Comparison of ENCODE assay signal across 8 cellular contexts in genomic region chr5:134370871-134371833, GRCh38. TPM values are rescaled to one million over a fixed set of nuclear protein-coding genes. Genes with fewer than 3 reads are reported as not detected.
DNase-seq lines count a peak whose midpoint lies in the region; ATAC-seq and TF ChIP-seq lines count a peak whose summit lies in the region.

TSS of gene UBE2B (plus strand) at chr5:134371569. CDS start at chr5:134371596, 27 bp downstream.

- H3K79me2 ChIP-seq in fibroblast of lung (ENCODE audit: control insufficient read depth, insufficient read depth, low read length) = peaks cover 48% of the 10 kb centered on the region

- H3K27ac Mint-ChIP-seq in activated T-helper 2 cell treated with anti-CD3 and anti-CD28 coated beads, Interferon-gamma antibody, Interleukin-2, Interleukin-4, amounts not matched to agents 10 μg/mL and 5 μg/mL and 100 μg/mL, durations not matched to agents 14 hours and 24 hours and 36 hours = peak within 1 kb of the TSS; percentile 96
- H3K27ac Mint-ChIP-seq in naive thymus-derived CD4-positive, alpha-beta T cell = peak within 1 kb of the TSS; percentile 97 to 100 (median 100)
- H3K27ac Mint-ChIP-seq in stimulated activated naive B cell treated with anti-CD40 and anti-IgM and Interleukin-4, amounts not matched to agents 10 μg/mL and 1 μg/mL and 100 μg/mL, for 72 hours = peak within 1 kb of the TSS; percentile 99

- TF ChIP-seq CTCF in RWPE2 (IDR thresholded peaks at IDR 0.05; ENCODE audit: poor library complexity, severe bottlenecking) (no peak), fibroblast of lung (conservative IDR thresholded peaks at IDR 0.05 in 1 of 2, IDR thresholded peaks at IDR 0.05 in 1 of 2; ENCODE audit: low read depth in 1 of 2, low read length in 2 of 2) (no peak)

- H3K27me3 ChIP-seq in RWPE2 (ENCODE audit: insufficient read depth, poor library complexity, severe bottlenecking) = no peaks in the 10 kb centered on the region
- no peaks in the 10 kb centered on the region for H3K27me3 ChIP-seq in fibroblast of lung (ENCODE audit: control insufficient read depth, insufficient read depth, low read length)
- H3K27me3 ChIP-seq in naive thymus-derived CD4-positive, alpha-beta T cell (ENCODE audit: control insufficient read depth in 2 of 2, insufficient read depth in 2 of 2, low read length in 2 of 2) = no peaks in the 10 kb centered on the region

- H3K4me1 ChIP-seq in RWPE2 (ENCODE audit: insufficient read depth, poor library complexity, severe bottlenecking) (peaks cover 21% of the 10 kb centered on the region), fibroblast of lung (ENCODE audit: control insufficient read depth, extremely low read depth, insufficient read depth, low read length) (no peaks in the 10 kb centered on the region)
- peaks cover 25 to 38% of the 10 kb centered on the region in 2 donors for H3K4me1 ChIP-seq in naive thymus-derived CD4-positive, alpha-beta T cell (ENCODE audit: control insufficient read depth in 2 of 2, insufficient read depth in 2 of 2, low read length in 2 of 2)

- DNase-seq in EH (ENCODE audit: low read depth) (peak; percentile 100), H4 (ENCODE audit: low spot score) (peak; percentile 100), LoVo (ENCODE audit: low spot score) (peak; percentile 99), RWPE2 (ENCODE audit: low spot score) (peak; percentile 100), fibroblast of lung (ENCODE audit: low read depth in 2 of 2) (peak; percentile 100)
- DNase-seq in activated T-helper 2 cell treated with anti-CD3 and anti-CD28 coated beads, Interferon-gamma antibody, Interleukin-2, Interleukin-4, amounts not matched to agents 10 μg/mL and 5 μg/mL and 100 μg/mL, durations not matched to agents 14 hours and 24 hours and 36 hours (ENCODE audit: low spot score) = peak; percentile 94
- peak; percentile 96 to 99 (median 98) for DNase-seq in naive thymus-derived CD4-positive, alpha-beta T cell
- DNase-seq in stimulated activated naive B cell treated with anti-CD40 and anti-IgM and Interleukin-4, amounts not matched to agents 10 μg/mL and 1 μg/mL and 100 μg/mL, for 72 hours = peak; percentile 94

- H3K36me3 ChIP-seq in RWPE2 (ENCODE audit: low read depth) = peaks cover 37% of the 10 kb centered on the region
- H3K36me3 ChIP-seq in fibroblast of lung (ENCODE audit: control insufficient read depth, insufficient read depth, low read length) = peaks cover 3% of the 10 kb centered on the region
- H3K36me3 ChIP-seq in naive thymus-derived CD4-positive, alpha-beta T cell (ENCODE audit: control insufficient read depth in 2 of 3, insufficient read depth in 3 of 3, low read length in 3 of 3) = peaks cover 0 to 8% (median 0%) of the 10 kb centered on the region in 3 experiments

- CTCF ChIA-PET in naive thymus-derived CD4-positive, alpha-beta T cell (lab: Charles Lee) = interaction anchor here (0.8 to 1.9 kb wide), 6 partner anchors 40 to 207 kb away, joined by 3 to 6 read pairs (median 4); partner anchors contain the start of genes CDKN2AIPNL and JADE2

- ATAC-seq in RWPE2 (ENCODE audit: low read depth) = peak; percentile 70
- ATAC-seq in naive thymus-derived CD4-positive, alpha-beta T cell = peak; percentile 86
- peak; percentile 79 to 80 for ATAC-seq in stimulated activated naive B cell treated with anti-CD40 and anti-IgM and Interleukin-4, amounts not matched to agents 10 μg/mL and 1 μg/mL and 100 μg/mL, for 72 hours (replicated peaks)

- peaks cover 8% of the 10 kb centered on the region for H3K9me3 Mint-ChIP-seq in activated T-helper 2 cell treated with anti-CD3 and anti-CD28 coated beads, Interferon-gamma antibody, Interleukin-2, Interleukin-4, amounts not matched to agents 10 μg/mL and 5 μg/mL and 100 μg/mL, durations not matched to agents 14 hours and 24 hours and 36 hours
- peaks cover 0 to 18% (median 0%) of the 10 kb centered on the region in 11 donors for H3K9me3 Mint-ChIP-seq in naive thymus-derived CD4-positive, alpha-beta T cell
- no peaks in the 10 kb centered on the region for H3K9me3 Mint-ChIP-seq in stimulated activated naive B cell treated with anti-CD40 and anti-IgM and Interleukin-4, amounts not matched to agents 10 μg/mL and 1 μg/mL and 100 μg/mL, for 72 hours

- peaks cover 41% of the 10 kb centered on the region for H3K36me3 Mint-ChIP-seq in activated T-helper 2 cell treated with anti-CD3 and anti-CD28 coated beads, Interferon-gamma antibody, Interleukin-2, Interleukin-4, amounts not matched to agents 10 μg/mL and 5 μg/mL and 100 μg/mL, durations not matched to agents 14 hours and 24 hours and 36 hours (ENCODE audit: low read depth)
- peaks cover 4 to 28% (median 15%) of the 10 kb centered on the region in 5 donors for H3K36me3 Mint-ChIP-seq in naive thymus-derived CD4-positive, alpha-beta T cell
- peaks cover 22 to 23% of the 10 kb centered on the region in 2 donors for H3K36me3 Mint-ChIP-seq in stimulated activated naive B cell treated with anti-CD40 and anti-IgM and Interleukin-4, amounts not matched to agents 10 μg/mL and 1 μg/mL and 100 μg/mL, for 72 hours

- peak within 1 kb of the TSS; percentile 89 for H2AFZ ChIP-seq in fibroblast of lung (ENCODE audit: low read length)

- H3K4me3 Mint-ChIP-seq in activated T-helper 2 cell treated with anti-CD3 and anti-CD28 coated beads, Interferon-gamma antibody, Interleukin-2, Interleukin-4, amounts not matched to agents 10 μg/mL and 5 μg/mL and 100 μg/mL, durations not matched to agents 14 hours and 24 hours and 36 hours (ENCODE audit: low read depth) = peak within 1 kb of the TSS; percentile 95
- peak within 1 kb of the TSS; percentile 82 to 99 (median 96) for H3K4me3 Mint-ChIP-seq in naive thymus-derived CD4-positive, alpha-beta T cell
- peak within 1 kb of the TSS; percentile 95 to 96 for H3K4me3 Mint-ChIP-seq in stimulated activated naive B cell treated with anti-CD40 and anti-IgM and Interleukin-4, amounts not matched to agents 10 μg/mL and 1 μg/mL and 100 μg/mL, for 72 hours

- H4K20me1 ChIP-seq in fibroblast of lung (ENCODE audit: control insufficient read depth, extremely low read depth, insufficient read depth, low read length) = peaks cover 5% of the 10 kb centered on the region

- H3K4me1 Mint-ChIP-seq in activated T-helper 2 cell treated with anti-CD3 and anti-CD28 coated beads, Interferon-gamma antibody, Interleukin-2, Interleukin-4, amounts not matched to agents 10 μg/mL and 5 μg/mL and 100 μg/mL, durations not matched to agents 14 hours and 24 hours and 36 hours (ENCODE audit: low read depth) = peaks cover 44% of the 10 kb centered on the region
- peaks cover 30 to 76% (median 60%) of the 10 kb centered on the region in 7 donors for H3K4me1 Mint-ChIP-seq in naive thymus-derived CD4-positive, alpha-beta T cell
- peaks cover 19 to 59% of the 10 kb centered on the region in 2 donors for H3K4me1 Mint-ChIP-seq in stimulated activated naive B cell treated with anti-CD40 and anti-IgM and Interleukin-4, amounts not matched to agents 10 μg/mL and 1 μg/mL and 100 μg/mL, for 72 hours

- intact Hi-C loops in activated T-helper 2 cell treated with anti-CD3 and anti-CD28 coated beads, Interferon-gamma antibody, Interleukin-2, Interleukin-4, amounts not matched to agents 10 μg/mL and 5 μg/mL and 100 μg/mL, durations not matched to agents 14 hours and 24 hours and 36 hours (cut with micrococcal nuclease) = loop anchor here (1.0 to 10.0 kb wide), 10 partner anchors 40 to 534 kb away; partner anchors contain the start of genes CAMLG, CDKN2AIPNL, PCBD2 and PPP2CA
- intact Hi-C loops in naive thymus-derived CD4-positive, alpha-beta T cell (cut with micrococcal nuclease) = loop anchor here (1.0 to 10.0 kb wide), 23 partner anchors 40 to 1876 kb away; partner anchors contain the start of genes C5orf24 (in 2 of the 2), CAMLG (in 2 of the 2), DDX46 (in 2 of the 2) and JADE2 (in 2 of the 2)

- peak within 1 kb of the TSS; percentile 98 for H3K9ac ChIP-seq in fibroblast of lung (ENCODE audit: insufficient read depth, low read length)

- H3K4me3 ChIP-seq in RWPE2 (ENCODE audit: severe bottlenecking) (peak within 1 kb of the TSS; percentile 49), fibroblast of lung (replicated peaks in 1 of 4; ENCODE audit: control extremely low read depth in 1 of 4, insufficient read depth in 1 of 4, low read depth in 3 of 4, low read length in 4 of 4) (peak within 1 kb of the TSS; percentile 91 to 99 (median 94))
- peak within 1 kb of the TSS; percentile 94 for H3K4me3 ChIP-seq in naive thymus-derived CD4-positive, alpha-beta T cell (ENCODE audit: low read length)

- H3K9me3 ChIP-seq in RWPE2 (ENCODE audit: severe bottlenecking) (no peaks in the 10 kb centered on the region), fibroblast of lung (ENCODE audit: control insufficient read depth, insufficient read depth, low read depth, low read length) (no peaks in the 10 kb centered on the region)
- no peaks in the 10 kb centered on the region for H3K9me3 ChIP-seq in naive thymus-derived CD4-positive, alpha-beta T cell (ENCODE audit: control insufficient read depth in 2 of 3, low read length in 3 of 3)

- H3K4me2 ChIP-seq in fibroblast of lung (ENCODE audit: extremely low read depth, insufficient read depth, low read length) = peak within 1 kb of the TSS; percentile 92

- POLR2A ChIA-PET in naive thymus-derived CD4-positive, alpha-beta T cell (lab: Charles Lee) = interaction anchor here (0.6 to 7.1 kb wide), 32 partner anchors 10 to 1408 kb away, joined by 3 to 92 read pairs (median 5); partner anchors contain the start of genes CAMLG, CDKN2AIPNL, HSPA4 and JADE2

- H3K27me3 Mint-ChIP-seq in activated T-helper 2 cell treated with anti-CD3 and anti-CD28 coated beads, Interferon-gamma antibody, Interleukin-2, Interleukin-4, amounts not matched to agents 10 μg/mL and 5 μg/mL and 100 μg/mL, durations not matched to agents 14 hours and 24 hours and 36 hours (ENCODE audit: low read depth) = no peaks in the 10 kb centered on the region
- peaks cover 0 to 8% (median 0%) of the 10 kb centered on the region in 5 donors for H3K27me3 Mint-ChIP-seq in naive thymus-derived CD4-positive, alpha-beta T cell
- no peaks in the 10 kb centered on the region for H3K27me3 Mint-ChIP-seq in stimulated activated naive B cell treated with anti-CD40 and anti-IgM and Interleukin-4, amounts not matched to agents 10 μg/mL and 1 μg/mL and 100 μg/mL, for 72 hours

- H3K27ac ChIP-seq in RWPE2 (ENCODE audit: poor library complexity, severe bottlenecking) (peak within 1 kb of the TSS; percentile 75), fibroblast of lung (ENCODE audit: insufficient read depth, low read length) (peak within 1 kb of the TSS; percentile 98)
- peak within 1 kb of the TSS; percentile 100 for H3K27ac ChIP-seq in naive thymus-derived CD4-positive, alpha-beta T cell (ENCODE audit: low read depth, low read length)

RNA-seq across cellular contexts. Expression of gene UBE2B, which starts in this region (rescaled TPM):
- 36.0 and 43.8 TPM in 2 replicates for total RNA-seq in H4 (2014; rRNA removed; shearing (Covaris generic))
- total RNA-seq in activated T-helper 2 cell treated with anti-CD3 and anti-CD28 coated beads, Interferon-gamma antibody, Interleukin-2, Interleukin-4, amounts not matched to agents 10 μg/mL and 5 μg/mL and 100 μg/mL, durations not matched to agents 14 hours and 24 hours and 36 hours = 97.2 and 97.5 TPM in 2 replicates
- 24.4 and 31.9 TPM in 2 replicates for total RNA-seq in fibroblast of lung
- 75.8 and 93.2 TPM in 2 replicates for polyA plus RNA-seq in fibroblast of lung
- polyA plus RNA-seq in fibroblast of lung (2012) = 77.7 and 93.8 TPM in 2 replicates
- polyA minus RNA-seq in fibroblast of lung (ENCODE audit: low replicate concordance) = 0.26 and 1.9 TPM in 2 replicates
- 100 to 1,000 TPM in 4 of 5 experiments, 10 to 100 TPM in 1; 91.4 to 141 (median 124) TPM for total RNA-seq in naive thymus-derived CD4-positive, alpha-beta T cell
- polyA plus RNA-seq in naive thymus-derived CD4-positive, alpha-beta T cell = 100 to 1,000 TPM in 1 of 2 donors, 10 to 100 TPM in 1; 89.2 to 116 TPM

Comparison
In these comparisons a context has a peak if more than half of its experiments do, and no peak if none do; other contexts are left out.
1. Peak in every context shown above with its lines: DNase-seq, ATAC-seq, H3K4me3 ChIP-seq and H3K27ac ChIP-seq.